ENCODE assay signal across 22 cellular contexts in genomic region chr15:68001811-68002210, GRCh38.
"Had no signal": no experiment of that assay in that cellular context is flagged by ENCODE, and none has a peak within 500 bp of the region (broad histone marks: within the 10 kb centered on the region; RNA-seq: fewer than 3 reads in every experiment).

No MANE protein-coding gene starts in this region.

- H3K36me3 ChIP-seq: MG63, Peyer's patch, SJSA1 had no signal

- H2AFZ ChIP-seq: PC-9 had no signal

- DNase-seq: MG63; NCI-H1092; NCI-H1105 treated with DMSO at 0.1 percent for 48 hours; NCI-H1417 treated with DMSO at 0.1 percent for 48 hours; NCI-H146; NCI-H1694 treated with DMSO at 0.1 percent for 48 hours; NCI-H1930; NCI-H2081; NCI-H2107; NCI-H2227 treated with DMSO at 0.1 percent for 48 hours; NCI-H524; NCI-H526 treated with DMSO at 0.1 percent for 48 hours; NCI-H748 treated with DMSO at 0.1 percent for 48 hours; NK-92 treated with Interleukin-12 subunit alpha and Interleukin-12 subunit beta, amount 100 ng/mL, for 24 hours; PC-9; Peyer's patch; SIG-M5 had no signal

- H3K27ac ChIP-seq: HL-60, KMS-11, PC-9, Peyer's patch, SJSA1, SK-N-MC had no signal

- H3K4me2 ChIP-seq: KMS-11, PC-9 had no signal

- H3K4me1 ChIP-seq: Peyer's patch had no signal

- H3K9ac ChIP-seq: KMS-11 had no signal

- H3K4me3 ChIP-seq: K562, MG63, PC-9, Peyer's patch, SJSA1, SK-N-MC had no signal

- H3K9me3 ChIP-seq: MG63, Peyer's patch, SJSA1 had no signal

- H3K27me3 ChIP-seq: MG63, Peyer's patch, SJSA1 had no signal
